Comparison of ENCODE assay signal across 8 cellular contexts in the genomic region with DNA sequence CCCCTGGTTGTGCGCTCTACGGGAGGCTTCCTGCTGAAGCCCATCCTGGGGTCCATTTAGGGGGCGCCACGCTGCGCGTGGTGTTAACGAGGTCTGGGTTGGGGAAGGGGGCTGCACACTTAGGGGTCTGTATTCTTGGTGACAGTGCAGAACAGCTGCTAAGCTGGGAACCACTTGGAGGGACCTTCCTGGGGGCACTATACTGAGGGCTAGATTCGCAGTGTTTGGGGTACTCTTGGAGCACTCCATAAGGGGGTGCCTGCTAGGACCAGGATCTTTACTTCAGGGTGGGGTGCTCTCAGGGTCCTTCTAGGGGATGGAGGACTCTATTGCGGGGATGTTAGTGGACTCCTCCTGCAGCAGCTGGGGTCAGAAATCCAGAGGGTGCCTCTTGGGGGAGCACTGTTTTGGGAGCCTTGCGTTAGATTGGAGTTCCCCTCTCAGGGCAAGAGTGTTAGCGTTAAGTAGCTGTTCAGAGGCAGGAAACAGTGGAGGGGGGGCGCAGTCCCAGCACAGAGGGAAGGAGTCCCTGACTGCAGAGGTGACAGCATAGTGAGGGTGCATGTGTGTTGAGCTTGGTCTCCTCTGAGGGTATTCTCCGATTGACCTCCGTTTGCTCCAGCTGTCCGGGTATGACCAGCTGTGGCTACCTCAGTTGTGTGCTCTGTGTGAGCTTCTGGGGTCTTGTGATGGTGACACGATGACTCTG. TPM values are rescaled to one million over a fixed set of nuclear protein-coding genes. Genes with fewer than 3 reads are reported as not detected.
A peak's percentile ranks its signal among the peaks of the same experiment; 100 is the strongest.
DNase-seq lines count a peak whose midpoint lies in the region; ATAC-seq and TF ChIP-seq lines count a peak whose summit lies in the region.

No MANE protein-coding gene starts in this region.

- DNase-seq in BE2C, result no peak
- DNase-seq in GM20000 (ENCODE audit: low spot score), result peak; percentile 55
- DNase-seq in COR-L47 (lab: John Stamatoyannopoulos, UW), result no peak
- no peak for DNase-seq in NCI-H2171 (lab: John Stamatoyannopoulos, UW)
- DNase-seq in NCI-H524 treated with DMSO at 0.1 percent for 48 hours (lab: John Stamatoyannopoulos, UW), result no peak

- peak overlapping the region; percentile 99 for H3K4me3 ChIP-seq in BE2C (ENCODE audit: low read depth, low read length)
- peak overlapping the region; percentile 60; the same call in 1 of the 2 replicates for H3K4me3 ChIP-seq in iPS-20b (ENCODE audit: low read length)

- H3K27ac Mint-ChIP-seq in T-helper 1 cell treated with Interleukin-12 subunit alpha and Interleukin-12 subunit beta and Interleukin-4 antibody, amounts not matched to agents 30 μg/mL and 1 μg/mL, for 36 hours, result peak overlapping the region; percentile 84

- no peak overlapping the region for H3K27ac ChIP-seq in iPS-20b (ENCODE audit: low read length)

- H3K36me3 Mint-ChIP-seq in T-helper 1 cell treated with Interleukin-12 subunit alpha and Interleukin-12 subunit beta and Interleukin-4 antibody, amounts not matched to agents 30 μg/mL and 1 μg/mL, for 36 hours (ENCODE audit: low read depth), result peaks cover 18% of the 10 kb centered on the region

- peak overlapping the region; percentile 89 for H3K4me3 Mint-ChIP-seq in T-helper 1 cell treated with Interleukin-12 subunit alpha and Interleukin-12 subunit beta and Interleukin-4 antibody, amounts not matched to agents 30 μg/mL and 1 μg/mL, for 36 hours

- no peaks in the 10 kb centered on the region for H3K9me3 ChIP-seq in BE2C
- no peaks in the 10 kb centered on the region for H3K9me3 ChIP-seq in iPS-20b (ENCODE audit: insufficient read depth, low read depth, low read length)

- no peaks in the 10 kb centered on the region for H3K9me3 Mint-ChIP-seq in T-helper 1 cell treated with Interleukin-12 subunit alpha and Interleukin-12 subunit beta and Interleukin-4 antibody, amounts not matched to agents 30 μg/mL and 1 μg/mL, for 36 hours

- H3K36me3 ChIP-seq in BE2C, result no peaks in the 10 kb centered on the region
- no peaks in the 10 kb centered on the region for H3K36me3 ChIP-seq in iPS-20b (ENCODE audit: insufficient read depth, low read depth, low read length)

- H3K27me3 ChIP-seq in BE2C, result no peaks in the 10 kb centered on the region
- peaks cover 98% of the 10 kb centered on the region for H3K27me3 ChIP-seq in iPS-20b (ENCODE audit: insufficient read depth, low read length)

- TF ChIP-seq CTCF in BE2C (IDR thresholded peaks at IDR 0.05; ENCODE audit: low read depth, low read length), result no peak
- no peak for TF ChIP-seq CTCF in GM20000 (IDR thresholded peaks at IDR 0.05; ENCODE audit: extremely low read depth, missing control alignments)

- ATAC-seq in HG02642 (IDR thresholded peaks at IDR 0.05; ENCODE audit: poor library complexity, unreplicated experiment), result no peak

- peaks cover 25% of the 10 kb centered on the region for H3K27me3 Mint-ChIP-seq in T-helper 1 cell treated with Interleukin-12 subunit alpha and Interleukin-12 subunit beta and Interleukin-4 antibody, amounts not matched to agents 30 μg/mL and 1 μg/mL, for 36 hours (ENCODE audit: low read depth)

- H3K9ac ChIP-seq in iPS-20b (ENCODE audit: low read depth, low read length), result no peak overlapping the region

- H3K4me1 Mint-ChIP-seq in T-helper 1 cell treated with Interleukin-12 subunit alpha and Interleukin-12 subunit beta and Interleukin-4 antibody, amounts not matched to agents 30 μg/mL and 1 μg/mL, for 36 hours (ENCODE audit: low read depth), result peaks cover 51% of the 10 kb centered on the region

- H3K4me1 ChIP-seq in BE2C (peaks cover 8% of the 10 kb centered on the region), iPS-20b (ENCODE audit: insufficient read depth, low read length) (peaks cover 15% of the 10 kb centered on the region; the same call in 1 of the 2 replicates)

RNA-seq across cellular contexts. Expression of gene PDE4A, which starts 1.1 kb away (rescaled TPM):
- 7.6 TPM for polyA plus RNA-seq in BE2C (2012; ENCODE audit: insufficient read depth, insufficient read length, low read depth)

RNA-seq across cellular contexts. Expression of gene CDC37, which starts 18.1 kb away (rescaled TPM):
- polyA plus RNA-seq in BE2C (2012; ENCODE audit: insufficient read depth, insufficient read length, low read depth), result 428 TPM

RNA-seq across cellular contexts. Expression of gene TYK2, which starts 41.0 kb away (rescaled TPM):
- polyA plus RNA-seq in BE2C (2012; ENCODE audit: insufficient read depth, insufficient read length, low read depth), result 216 TPM
